Comparison of ENCODE assay signal across 8 cellular contexts in the genomic region with DNA sequence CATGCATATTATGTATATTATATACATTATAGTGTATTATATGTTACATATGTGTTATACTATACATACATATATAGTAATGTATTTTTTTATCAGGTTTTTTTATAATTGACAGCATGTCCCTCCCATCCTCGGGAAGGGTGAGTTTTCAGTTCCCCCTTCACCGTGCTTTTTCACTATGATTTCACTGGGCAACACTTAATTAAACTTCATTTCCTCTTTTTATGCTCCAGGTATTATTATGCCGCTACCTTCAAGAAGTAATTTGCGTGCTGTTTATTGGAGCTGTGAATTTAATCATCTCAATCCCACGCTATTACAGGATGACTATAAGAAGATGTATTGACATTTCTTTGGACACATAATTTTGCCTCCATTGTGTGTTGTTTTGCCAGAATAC.
"Had no signal": no experiment of that assay in that cellular context is flagged by ENCODE, and none has a peak within 500 bp of the region (broad histone marks: within the 10 kb centered on the region; RNA-seq: fewer than 3 reads in every experiment).

No MANE protein-coding gene starts in this region.

- H3K4me3 ChIP-seq: GM23338, K562 had no signal

- ATAC-seq: GM23338, K562 had no signal

- H2AFZ ChIP-seq: GM23338 had no signal

- H3K4me2 ChIP-seq: GM23338 had no signal

- FAIRE-seq: H1, H54, HTR-8/SVneo, K562 had no signal

- DNase-seq: H9, HCEC 1CT, IMR-90 had no signal
